ENCODE assay signal across 1 cellular context in genomic region chr16:10618710-10619209, GRCh38.
TF ChIP-seq lines count a peak whose summit lies in the region.

No MANE protein-coding gene starts in this region.

TF ChIP-seq in GM23338, 12 proteins besides CTCF, POLR2A, EP300 and RAD21 (continued from another document):
- TF ChIP-seq ZNF462 (CRISPR knock-in tag; IDR thresholded peaks at IDR 0.05) (no peak), NANOG (IDR thresholded peaks at IDR 0.05; ENCODE audit: borderline replicate concordance) (no peak), EZH2phosphoT487 (IDR thresholded peaks at IDR 0.05; ENCODE audit: unreplicated experiment) (no peak), EZH2 (IDR thresholded peaks at IDR 0.05; ENCODE audit: low read depth, unreplicated experiment) (no peak), REST (IDR thresholded peaks at IDR 0.05; ENCODE audit: unreplicated experiment) (no peak), POLR2AphosphoS5 (IDR thresholded peaks at IDR 0.05; ENCODE audit: low read depth) (no peak)
